24 cellular contexts compared by ENCODE assay signal in genomic region chr11:84628871-84629625, GRCh38.
DNase-seq lines count a peak whose midpoint lies in the region; ATAC-seq, FAIRE-seq and TF ChIP-seq lines count a peak whose summit lies in the region.
"Had no signal": no experiment of that assay in that cellular context is flagged by ENCODE, and none has a peak within 500 bp of the region (broad histone marks: within the 10 kb centered on the region; RNA-seq: fewer than 3 reads in every experiment).

No MANE protein-coding gene starts in this region.

- ATAC-seq in GM18505 (IDR thresholded peaks at IDR 0.05; ENCODE audit: unreplicated experiment): no peak
- no peak for ATAC-seq in GM21737 (IDR thresholded peaks at IDR 0.05; ENCODE audit: unreplicated experiment)

- no peaks in the 10 kb centered on the region for H3K27me3 ChIP-seq in A673 (replicated peaks; ENCODE audit: insufficient read depth, low read depth, low read length, poor library complexity)
- H3K27me3 ChIP-seq: BLaER1, Peyer's patch, SJSA1 had no signal

- no peak for TF ChIP-seq POLR2A in GM18505 (IDR thresholded peaks at IDR 0.05; ENCODE audit: borderline replicate concordance, extremely low read depth, insufficient read depth, insufficient read length)

- POLR2A ChIA-PET in A673 (lab: Charles Lee; ENCODE audit: low non-redundant PET): no interaction called here

- H3K36me3 ChIP-seq in A673 (ENCODE audit: insufficient read depth, low read length, poor library complexity, severe bottlenecking): no peaks in the 10 kb centered on the region
- H3K36me3 ChIP-seq: BLaER1, Peyer's patch, SJSA1 had no signal

- BruUV-seq in A673 (replicated peaks; lab: Mats Ljungman, UMichigan): no TSS peak

- intact Hi-C loops in A673 (cut with micrococcal nuclease; ENCODE audit: unreplicated experiment): no loop called here

- CTCF ChIA-PET in A673 (lab: Charles Lee): no interaction called here

- H3K27ac ChIP-seq in A673 (ENCODE audit: low read depth, low read length, poor library complexity, severe bottlenecking): no peak overlapping the region
- H3K27ac ChIP-seq: BLaER1, Peyer's patch, SJSA1 had no signal

- FAIRE-seq in frontal cortex (lab: Jason Lieb, UNC): no peak
- FAIRE-seq: A204.1, GM12891, GM18507, H1 had no signal

- DNase-seq in A673 (ENCODE audit: low spot score): peak; percentile 39
- DNase-seq in NCI-H1417 treated with DMSO at 0.1 percent for 48 hours (lab: John Stamatoyannopoulos, UW): peak; percentile 77
- DNase-seq in NCI-H69 (lab: John Stamatoyannopoulos, UW): peak; percentile 72
- peak; percentile 60 for DNase-seq in cerebellum (ENCODE audit: low spot score)
- no peak for DNase-seq in D341Med (ENCODE audit: low spot score)
- DNase-seq in frontal cortex (ENCODE audit: low spot score in 2 of 2): no peak
- DNase-seq: Calu3; CD4-positive, alpha-beta memory T cell; DMS53; EL; MM.1S; NCI-H1105; NCI-H187 treated with DMSO at 0.1 percent for 48 hours; NCI-H2171; NCI-H524; Peyer's patch had no signal

- H3K9me3 ChIP-seq in A673 (ENCODE audit: low read depth, low read length, poor library complexity, severe bottlenecking): no peaks in the 10 kb centered on the region
- H3K9me3 ChIP-seq: BLaER1, Peyer's patch, SJSA1 had no signal

- no peaks in the 10 kb centered on the region for H3K4me1 ChIP-seq in A673 (ENCODE audit: insufficient read depth, low read length, poor library complexity, severe bottlenecking)
- H3K4me1 ChIP-seq: BLaER1, Peyer's patch, SJSA1 had no signal

- H3K4me3 ChIP-seq in A673 (ENCODE audit: low read depth, low read length, poor library complexity, severe bottlenecking): no peak overlapping the region
- H3K4me3 ChIP-seq: BLaER1, Peyer's patch, SJSA1 had no signal

- TF ChIP-seq CTCF in A673 (conservative IDR thresholded peaks at IDR 0.05; ENCODE audit: low read depth, low read length): no peak

Comparison
In these comparisons a context has a peak if more than half of its experiments do, and no peak if none do; other contexts are left out.
1. DNase-seq: peak in A673 (single experiment), NCI-H1417 treated with DMSO at 0.1 percent for 48 hours (single experiment), NCI-H69 (single experiment) and cerebellum (single experiment); none in D341Med (single experiment) and frontal cortex (0 of 2).